19 cellular contexts compared by ENCODE assay signal in genomic region chr18:32607816-32608215, GRCh38.
"Had no signal": no experiment of that assay in that cellular context is flagged by ENCODE, and none has a peak within 500 bp of the region (broad histone marks: within the 10 kb centered on the region; RNA-seq: fewer than 3 reads in every experiment).

No MANE protein-coding gene starts in this region.

- H3K27ac ChIP-seq: RWPE1 had no signal

- DNase-seq: IMR-90, Karpas-422, KG1, MM.1S, NCI-H1092 treated with DMSO at 0.1 percent for 48 hours, NCI-H1436, NCI-H187 treated with DMSO at 0.1 percent for 48 hours, NCI-H2081, NCI-H2107, NCI-H2227 treated with DMSO at 0.1 percent for 48 hours, NCI-H510A, NCI-H524 treated with DMSO at 0.1 percent for 48 hours, NCI-H69, NCI-H774, SHP77, SK-N-SH, SW 1271 had no signal

- FAIRE-seq: HepG2 had no signal

- H3K9me3 ChIP-seq: SK-N-SH had no signal

- ATAC-seq: HepG2 had no signal
